In genomic region chr10:101235766-101236165, GRCh38 we compare ENCODE assay signal across 19 cellular contexts. TPM values are rescaled to one million over a fixed set of nuclear protein-coding genes. Genes with fewer than 3 reads are reported as not detected.
"Had no signal": no experiment of that assay in that cellular context is flagged by ENCODE, and none has a peak within 500 bp of the region (broad histone marks: within the 10 kb centered on the region; RNA-seq: fewer than 3 reads in every experiment).

No MANE protein-coding gene starts in this region.

- H3K27ac ChIP-seq: dorsolateral prefrontal cortex, hepatocyte, suprapubic skin had no signal

- H3K36me3 ChIP-seq: suprapubic skin had no signal

- H3K4me3 ChIP-seq: dorsolateral prefrontal cortex, hepatocyte, suprapubic skin had no signal

- H3K9me3 Mint-ChIP-seq: activated naive CD4-positive, alpha-beta T cell treated with anti-CD3 and anti-CD28 coated beads, Interleukin-2, amount 10 ng/mL, durations not matched to agents 7 days and 5 days; activated T-helper 2 cell treated with anti-CD3 and anti-CD28 coated beads, Interferon-gamma antibody, Interleukin-2, Interleukin-4, amounts not matched to agents 10 μg/mL and 5 μg/mL and 100 μg/mL, durations not matched to agents 14 hours and 24 hours and 36 hours; natural killer cell; T-cell had no signal

- DNase-seq: activated CD4-positive, CD25-positive, alpha-beta regulatory T cell treated with anti-CD3 and anti-CD28 coated beads, Interleukin-2, amount 50 U/mL, for 72 hours; activated naive CD4-positive, alpha-beta T cell treated with anti-CD3 and anti-CD28 coated beads, Interleukin-2, amount 10 ng/mL, durations not matched to agents 7 days and 5 days; dorsolateral prefrontal cortex; kidney glomerular epithelial cell; mesenchymal stem cell; natural killer cell; nucleus accumbens; stimulated activated CD4-positive, alpha-beta T cell treated with anti-CD3 and anti-CD28 coated beads, Interleukin-4, amount 100 ng/mL, for 1 hour; stimulated activated naive CD8-positive, alpha-beta T cell treated with anti-CD3 and anti-CD28 coated beads, Interleukin-15, Interleukin-2, amounts not matched to agents 100 U/mL and 50 U/mL, for 24 hours; T1000; trophoblast cell had no signal

- H3K4me3 Mint-ChIP-seq: activated naive CD4-positive, alpha-beta T cell treated with anti-CD3 and anti-CD28 coated beads, Interleukin-2, amount 10 ng/mL, durations not matched to agents 7 days and 5 days; natural killer cell had no signal

- H3K36me3 Mint-ChIP-seq: activated naive CD4-positive, alpha-beta T cell treated with anti-CD3 and anti-CD28 coated beads, Interleukin-2, amount 10 ng/mL, durations not matched to agents 7 days and 5 days; natural killer cell; T-cell had no signal

- H3K9me3 ChIP-seq: suprapubic skin had no signal

- H3K79me2 ChIP-seq: hepatocyte had no signal

- H3K27ac Mint-ChIP-seq: activated naive CD4-positive, alpha-beta T cell treated with anti-CD3 and anti-CD28 coated beads, Interleukin-2, amount 10 ng/mL, durations not matched to agents 7 days and 5 days; activated T-helper 2 cell treated with anti-CD3 and anti-CD28 coated beads, Interferon-gamma antibody, Interleukin-2, Interleukin-4, amounts not matched to agents 10 μg/mL and 5 μg/mL and 100 μg/mL, durations not matched to agents 14 hours and 24 hours and 36 hours; natural killer cell had no signal

RNA-seq across cellular contexts. Expression of gene LBX1, which starts 6.5 kb away (rescaled TPM):
- total RNA-seq: activated T-helper 2 cell treated with anti-CD3 and anti-CD28 coated beads, Interferon-gamma antibody, Interleukin-2, Interleukin-4, amounts not matched to agents 10 μg/mL and 5 μg/mL and 100 μg/mL, durations not matched to agents 14 hours and 24 hours and 36 hours; hepatocyte; liver; natural killer cell; posterior vena cava; suprapubic skin; T-cell had no signal
- polyA plus RNA-seq: adipose tissue, esophagus, hepatocyte, liver had no signal
